In genomic region chr2:200851398-200852248, GRCh38 we compare ENCODE assay signal across 1 cellular context.
A peak's percentile ranks its signal among the peaks of the same experiment; 100 is the strongest.
TF ChIP-seq lines count a peak whose summit lies in the region.

No MANE protein-coding gene starts in this region.

TF ChIP-seq in GM12878, 131 proteins besides CTCF, POLR2A, EP300 and RAD21:
- TF ChIP-seq EGR1 (IDR thresholded peaks at IDR 0.05; ENCODE audit: borderline replicate concordance in 1 of 2, low read depth in 2 of 2, low read length in 2 of 2): no peak
- TF ChIP-seq RUNX3 (IDR thresholded peaks at IDR 0.05; ENCODE audit: low read length): no peak
- TF ChIP-seq PML (IDR thresholded peaks at IDR 0.05; ENCODE audit: low read length): no peak
- TF ChIP-seq HCFC1 (IDR thresholded peaks at IDR 0.05; ENCODE audit: low read length): no peak
- TF ChIP-seq POLR2AphosphoS5 (IDR thresholded peaks at IDR 0.05; ENCODE audit: low read length): peak; percentile 71
- peak; percentile 44; the same call in 1 of the 2 replicates for TF ChIP-seq BACH1 (IDR thresholded peaks at IDR 0.05; ENCODE audit: borderline replicate concordance)
